24 cellular contexts compared by ENCODE assay signal in genomic region chr5:146331257-146331822, GRCh38. TPM values are rescaled to one million over a fixed set of nuclear protein-coding genes. Genes with fewer than 3 reads are reported as not detected.
"Had no signal": no experiment of that assay in that cellular context is flagged by ENCODE, and none has a peak within 500 bp of the region (broad histone marks: within the 10 kb centered on the region; RNA-seq: fewer than 3 reads in every experiment).

No MANE protein-coding gene starts in this region.

- H3K4me1 Mint-ChIP-seq: activated CD4-positive, alpha-beta T cell treated with anti-CD3 and anti-CD28 coated beads for 36 hours; activated naive CD8-positive, alpha-beta T cell treated with anti-CD3 and anti-CD28 coated beads for 36 hours; immature natural killer cell; naive thymus-derived CD4-positive, alpha-beta T cell had no signal

- H3K9me3 Mint-ChIP-seq: activated naive CD8-positive, alpha-beta T cell treated with anti-CD3 and anti-CD28 coated beads for 36 hours; activated T-cell treated with anti-CD3 and anti-CD28 coated beads, Interleukin-2, amount 50 U/mL, for 4 hours had no signal

- H3K4me1 ChIP-seq: breast epithelium, colonic mucosa, esophagus squamous epithelium, gastrocnemius medialis, left lung, spleen, testis, uterus had no signal

- ATAC-seq: activated CD4-positive, alpha-beta T cell treated with anti-CD3 and anti-CD28 coated beads for 36 hours; activated T-cell treated with anti-CD3 and anti-CD28 coated beads, Interleukin-2, amount 50 U/mL, for 4 hours; gastrocnemius medialis; left lung; naive thymus-derived CD4-positive, alpha-beta T cell had no signal

- H3K27ac ChIP-seq: breast epithelium, colonic mucosa, esophagus squamous epithelium, gastrocnemius medialis, left lung, spleen, testis, uterus had no signal

- H3K36me3 ChIP-seq: breast epithelium, colonic mucosa, esophagus squamous epithelium, gastrocnemius medialis, left lung, spleen, uterus had no signal

- DNase-seq: activated CD4-positive, alpha-beta T cell treated with anti-CD3 and anti-CD28 coated beads for 36 hours; activated CD4-positive, alpha-beta T cell treated with anti-CD3 and anti-CD28 coated beads, Interleukin-2, amount 50 U/mL, for 48 hours; activated CD8-positive, alpha-beta memory T cell treated with anti-CD3 and anti-CD28 coated beads, Interleukin-2, amount 50 U/mL, for 48 hours; activated naive CD4-positive, alpha-beta T cell treated with Interleukin-2 at 50 U/mL for 16 hours; activated naive CD8-positive, alpha-beta T cell treated with anti-CD3 and anti-CD28 coated beads for 36 hours; activated T-cell treated with anti-CD3 and anti-CD28 coated beads, Interleukin-2, amount 50 U/mL, for 4 hours; colonic mucosa; esophagus squamous epithelium; gastrocnemius medialis; head of caudate nucleus; immature natural killer cell; left lung; naive thymus-derived CD4-positive, alpha-beta T cell; spleen; stimulated activated CD4-positive, alpha-beta T cell treated with anti-CD3 and anti-CD28 coated beads, Interleukin-4, amount 100 ng/mL, for 1 hour; stimulated activated naive CD4-positive, alpha-beta T cell; testis; trophoblast cell; uterus had no signal

- H3K4me3 ChIP-seq: breast epithelium, colonic mucosa, esophagus squamous epithelium, gastrocnemius medialis, left lung, lung, spleen, testis, uterus had no signal

- H3K9me3 ChIP-seq: breast epithelium, colonic mucosa, esophagus squamous epithelium, gastrocnemius medialis, left lung, spleen, testis, uterus had no signal

- H3K27me3 ChIP-seq: testis had no signal

- H3K36me3 Mint-ChIP-seq: activated naive CD8-positive, alpha-beta T cell treated with anti-CD3 and anti-CD28 coated beads for 36 hours; immature natural killer cell had no signal

- H3K4me3 Mint-ChIP-seq: activated CD4-positive, alpha-beta T cell treated with anti-CD3 and anti-CD28 coated beads for 36 hours; activated naive CD8-positive, alpha-beta T cell treated with anti-CD3 and anti-CD28 coated beads for 36 hours; activated T-cell treated with anti-CD3 and anti-CD28 coated beads, Interleukin-2, amount 50 U/mL, for 4 hours; immature natural killer cell; naive thymus-derived CD4-positive, alpha-beta T cell had no signal

- H3K27ac Mint-ChIP-seq: activated CD4-positive, alpha-beta T cell treated with anti-CD3 and anti-CD28 coated beads for 36 hours; activated naive CD8-positive, alpha-beta T cell treated with anti-CD3 and anti-CD28 coated beads for 36 hours; immature natural killer cell; naive thymus-derived CD4-positive, alpha-beta T cell; progenitor cell of endocrine pancreas had no signal

RNA-seq across cellular contexts. Expression of gene POU4F3, which starts 7.3 kb away (rescaled TPM):
- total RNA-seq: activated CD4-positive, alpha-beta T cell treated with anti-CD3 and anti-CD28 coated beads for 36 hours; colonic mucosa; esophagus squamous epithelium; gastrocnemius medialis; kidney epithelial cell; left lung; osteocyte; progenitor cell of endocrine pancreas; testis had no signal
- polyA plus RNA-seq: immature natural killer cell; naive thymus-derived CD4-positive, alpha-beta T cell had no signal
